Comparison of ENCODE assay signal across 26 cellular contexts in genomic region chr11:19907839-19908238, GRCh38.
"Had no signal": no experiment of that assay in that cellular context is flagged by ENCODE, and none has a peak within 500 bp of the region (broad histone marks: within the 10 kb centered on the region; RNA-seq: fewer than 3 reads in every experiment).

No MANE protein-coding gene starts in this region.

- H3K27ac ChIP-seq: epithelial cell of prostate, gastrocnemius medialis, heart right ventricle, neural progenitor cell, parathyroid adenoma, prostate gland, skin epidermis had no signal

- H3K4me3 Mint-ChIP-seq: dendritic cell treated with granulocyte-macrophage colony-stimulating factor and Interleukin-4, amounts not matched to agents 40 ng/mL and 50 ng/mL, for 4 days; effector memory CD8-positive, alpha-beta T cell; natural killer cell; neural progenitor cell; stimulated activated naive B cell treated with anti-CD40 and anti-IgM and Interleukin-4, amounts not matched to agents 10 μg/mL and 1 μg/mL and 100 μg/mL, for 72 hours; stimulated activated naive CD8-positive, alpha-beta T cell treated with anti-CD3 and anti-CD28 coated beads, Interleukin-15, amount 100 ng/mL, for 72 hours had no signal

- H3K79me2 ChIP-seq: parathyroid adenoma had no signal

- H3K4me1 ChIP-seq: gastrocnemius medialis, parathyroid adenoma, prostate gland had no signal

- H3K36me3 ChIP-seq: gastrocnemius medialis, neural progenitor cell, prostate gland had no signal

- H3K27me3 Mint-ChIP-seq: dendritic cell treated with granulocyte-macrophage colony-stimulating factor and Interleukin-4, amounts not matched to agents 40 ng/mL and 50 ng/mL, for 4 days; effector memory CD8-positive, alpha-beta T cell; stimulated activated naive B cell treated with anti-CD40 and anti-IgM and Interleukin-4, amounts not matched to agents 10 μg/mL and 1 μg/mL and 100 μg/mL, for 72 hours; stimulated activated naive CD8-positive, alpha-beta T cell treated with anti-CD3 and anti-CD28 coated beads, Interleukin-15, amount 100 ng/mL, for 72 hours had no signal

- FAIRE-seq: colon, islet of Langerhans had no signal

- H3K4me2 ChIP-seq: neural progenitor cell had no signal

- H3K4me3 ChIP-seq: esophagus muscularis mucosa, gastrocnemius medialis, heart right ventricle, mucosa of descending colon, neural progenitor cell, prostate gland, skin epidermis, thoracic aorta had no signal

- H3K9ac ChIP-seq: neural progenitor cell, parathyroid adenoma had no signal

- H2AFZ ChIP-seq: neural progenitor cell, parathyroid adenoma had no signal

- H3K27me3 ChIP-seq: esophagus muscularis mucosa, gastrocnemius medialis, heart right ventricle, neural progenitor cell had no signal

- H3K4me1 Mint-ChIP-seq: natural killer cell; stimulated activated naive B cell treated with anti-CD40 and anti-IgM and Interleukin-4, amounts not matched to agents 10 μg/mL and 1 μg/mL and 100 μg/mL, for 72 hours; stimulated activated naive CD8-positive, alpha-beta T cell treated with anti-CD3 and anti-CD28 coated beads, Interleukin-15, amount 100 ng/mL, for 72 hours had no signal

- H3K9me3 Mint-ChIP-seq: dendritic cell treated with granulocyte-macrophage colony-stimulating factor and Interleukin-4, amounts not matched to agents 40 ng/mL and 50 ng/mL, for 4 days; effector memory CD8-positive, alpha-beta T cell; natural killer cell; neural progenitor cell; stimulated activated naive B cell treated with anti-CD40 and anti-IgM and Interleukin-4, amounts not matched to agents 10 μg/mL and 1 μg/mL and 100 μg/mL, for 72 hours; stimulated activated naive CD8-positive, alpha-beta T cell treated with anti-CD3 and anti-CD28 coated beads, Interleukin-15, amount 100 ng/mL, for 72 hours had no signal

- H3K9me3 ChIP-seq: esophagus muscularis mucosa, gastrocnemius medialis, heart right ventricle, mucosa of descending colon, prostate gland, thoracic aorta had no signal

- H3K27ac Mint-ChIP-seq: dendritic cell treated with granulocyte-macrophage colony-stimulating factor and Interleukin-4, amounts not matched to agents 40 ng/mL and 50 ng/mL, for 4 days; natural killer cell; neural progenitor cell; stimulated activated naive B cell treated with anti-CD40 and anti-IgM and Interleukin-4, amounts not matched to agents 10 μg/mL and 1 μg/mL and 100 μg/mL, for 72 hours had no signal

- DNase-seq: effector memory CD8-positive, alpha-beta T cell; gastrocnemius medialis; heart right ventricle; hypothalamus; kidney glomerular epithelial cell; mucosa of descending colon; natural killer cell; nucleus accumbens; retina; stimulated activated CD4-positive, alpha-beta T cell treated with anti-CD3 and anti-CD28 coated beads, Interleukin-2, amount 100 ng/mL, for 24 hours; stimulated activated CD4-positive, alpha-beta T cell treated with anti-CD3 and anti-CD28 coated beads, Interleukin-4, amount 100 ng/mL, for 4 hours; stimulated activated naive B cell treated with anti-CD40 and anti-IgM and Interleukin-4, amounts not matched to agents 10 μg/mL and 1 μg/mL and 100 μg/mL, for 72 hours; stimulated activated naive CD8-positive, alpha-beta T cell treated with anti-CD3 and anti-CD28 coated beads, Interleukin-15, amount 100 ng/mL, for 72 hours; substantia nigra; trophoblast cell had no signal

- H3K36me3 Mint-ChIP-seq: natural killer cell; stimulated activated naive B cell treated with anti-CD40 and anti-IgM and Interleukin-4, amounts not matched to agents 10 μg/mL and 1 μg/mL and 100 μg/mL, for 72 hours had no signal

- ATAC-seq: effector memory CD8-positive, alpha-beta T cell; gastrocnemius medialis; mucosa of descending colon; natural killer cell; sciatic nerve; stimulated activated naive CD8-positive, alpha-beta T cell treated with anti-CD3 and anti-CD28 coated beads, Interleukin-15, amount 100 ng/mL, for 72 hours had no signal
